ENCODE assay signal across 27 cellular contexts in the genomic region with DNA sequence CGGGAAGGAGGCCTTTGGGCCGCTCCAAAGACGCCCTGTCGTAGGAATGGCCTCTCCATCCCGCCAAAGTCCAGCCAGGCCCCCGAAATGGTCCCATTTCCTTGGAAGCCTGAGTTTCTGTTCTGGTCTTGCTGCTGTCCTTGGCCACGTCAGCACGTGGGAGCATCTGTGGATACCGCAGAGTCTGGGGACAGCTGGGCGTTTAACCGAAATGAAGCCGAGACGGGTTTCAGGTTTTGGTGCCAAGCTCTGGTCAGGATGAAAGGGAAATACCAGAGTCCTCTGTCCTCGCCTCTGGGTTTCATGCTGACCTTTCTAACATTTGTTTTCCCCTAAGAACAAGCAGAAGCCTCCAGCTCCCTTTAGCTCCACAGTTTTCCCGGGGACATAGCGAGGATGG. TPM values are rescaled to one million over a fixed set of nuclear protein-coding genes. Genes with fewer than 3 reads are reported as not detected.
"Had no signal": no experiment of that assay in that cellular context is flagged by ENCODE, and none has a peak within 500 bp of the region (broad histone marks: within the 10 kb centered on the region; RNA-seq: fewer than 3 reads in every experiment).

No MANE protein-coding gene starts in this region.

- H3K36me3 Mint-ChIP-seq: memory B cell, mesothelial cell of epicardium, type B pancreatic cell had no signal

- H3K4me3 Mint-ChIP-seq: memory B cell; mesothelial cell of epicardium; nephron; stimulated activated effector memory CD8-positive, alpha-beta T cell treated with anti-CD3 and anti-CD28 coated beads, Interleukin-12 subunit alpha, Interleukin-12 subunit beta, amount 100 ng/mL, for 72 hours; type B pancreatic cell had no signal

- H3K27me3 ChIP-seq: right atrium auricular region, thyroid gland, vagina had no signal

- H3K27ac Mint-ChIP-seq: memory B cell; mesothelial cell of epicardium; stimulated activated effector memory CD8-positive, alpha-beta T cell treated with anti-CD3 and anti-CD28 coated beads, Interleukin-12 subunit alpha, Interleukin-12 subunit beta, amount 100 ng/mL, for 72 hours; type B pancreatic cell had no signal

- H3K9me3 Mint-ChIP-seq: memory B cell, mesothelial cell of epicardium, nephron, type B pancreatic cell had no signal

- H3K36me3 ChIP-seq: gastrocnemius medialis, heart right ventricle, left ventricle myocardium inferior, lower lobe of right lung, right atrium auricular region, sigmoid colon, suprapubic skin, thyroid gland, vagina had no signal

- H3K4me1 Mint-ChIP-seq: memory B cell; stimulated activated effector memory CD8-positive, alpha-beta T cell treated with anti-CD3 and anti-CD28 coated beads, Interleukin-12 subunit alpha, Interleukin-12 subunit beta, amount 100 ng/mL, for 72 hours had no signal

- DNase-seq: effector CD4-positive, alpha-beta T cell; gastrocnemius medialis; heart right ventricle; hypothalamus; left ventricle myocardium inferior; lower lobe of right lung; sigmoid colon; stimulated activated CD4-positive, alpha-beta T cell treated with anti-CD3 and anti-CD28 coated beads, Interleukin-4, amount 100 ng/mL, for 1 hour; stimulated activated CD8-positive, alpha-beta memory T cell treated with anti-CD3 and anti-CD28 coated beads, Interleukin-4, amount 100 ng/mL, for 48 hours; stimulated activated naive CD8-positive, alpha-beta T cell treated with anti-CD3 and anti-CD28 coated beads, Interleukin-15, Interleukin-2, amounts not matched to agents 100 U/mL and 50 U/mL, for 24 hours; thyroid gland had no signal

- H3K27me3 Mint-ChIP-seq: memory B cell had no signal

- ATAC-seq: esophagus mucosa; gastrocnemius medialis; heart right ventricle; lower lobe of right lung; stimulated activated effector memory CD8-positive, alpha-beta T cell treated with anti-CD3 and anti-CD28 coated beads, Interleukin-12 subunit alpha, Interleukin-12 subunit beta, amount 100 ng/mL, for 72 hours; stimulated activated naive CD8-positive, alpha-beta T cell treated with anti-CD3 and anti-CD28 coated beads, Interleukin-15, Interleukin-2, amounts not matched to agents 100 U/mL and 50 U/mL, for 24 hours had no signal

- H3K4me3 ChIP-seq: coronary artery, gastrocnemius medialis, heart right ventricle, left ventricle myocardium inferior, lower lobe of right lung, right atrium auricular region, sigmoid colon, smooth muscle cell, suprapubic skin, thyroid gland, vagina had no signal

RNA-seq across cellular contexts. Expression of gene SHOX, which starts 19.7 kb away (rescaled TPM):
- total RNA-seq: chondrocyte, dermis microvascular lymphatic vessel endothelial cell, esophagus mucosa, fibroblast of lung, heart right ventricle, left ventricle myocardium inferior, lower lobe of right lung, mesothelial cell of epicardium, mucosa of gallbladder, pulmonary artery endothelial cell, right atrium auricular region, smooth muscle cell, thyroid gland, vagina had no signal
- polyA plus RNA-seq: fibroblast of lung, heart right ventricle, smooth muscle cell had no signal
